1 cellular context compared by ENCODE assay signal in genomic region chr5:138275379-138275782, GRCh38.
TF ChIP-seq lines count a peak whose summit lies in the region.

No MANE protein-coding gene starts in this region.

TF ChIP-seq in HEK293, 187 proteins besides CTCF, POLR2A, EP300 and RAD21 (continued from another document and continues in another):
- TF ChIP-seq ZFP3 (tag by site-specific recombination; IDR thresholded peaks at IDR 0.05; ENCODE audit: low read depth) (0 out of 2 replicates have a peak, but pooled peaks have one; percentile 25), ZNF610 (tag by site-specific recombination; IDR thresholded peaks at IDR 0.05; ENCODE audit: borderline replicate concordance) (peak; percentile 74; the same call in 1 of the 2 replicates), ZBTB1 (tag by site-specific recombination; IDR thresholded peaks at IDR 0.05) (no peak), ZBTB48 (tag by site-specific recombination; IDR thresholded peaks at IDR 0.05) (no peak), ZNF37A (tag by site-specific recombination; IDR thresholded peaks at IDR 0.05) (no peak), ZNF140 (tag by site-specific recombination; IDR thresholded peaks at IDR 0.05) (no peak), ZNF366 (tag by site-specific recombination; conservative IDR thresholded peaks at IDR 0.05) (peak; percentile 56; the same call in 1 of the 2 replicates), PRDM1 (tag by site-specific recombination; IDR thresholded peaks at IDR 0.05) (no peak), SALL2 (tag by site-specific recombination; IDR thresholded peaks at IDR 0.05; ENCODE audit: borderline replicate concordance) (no peak), ZNF585B (tag by site-specific recombination; IDR thresholded peaks at IDR 0.05) (no peak), KLF16 (tag by site-specific recombination; IDR thresholded peaks at IDR 0.05) (0 out of 2 replicates have a peak, but pooled peaks have one; percentile 56), ZNF157 (tag by site-specific recombination; IDR thresholded peaks at IDR 0.05) (no peak), ZSCAN5A (tag by site-specific recombination; IDR thresholded peaks at IDR 0.05) (no peak), ZNF184 (tag by site-specific recombination; IDR thresholded peaks at IDR 0.05) (no peak), ZNF549 (tag by site-specific recombination; IDR thresholded peaks at IDR 0.05) (no peak), ZNF654 (tag by site-specific recombination; IDR thresholded peaks at IDR 0.05; ENCODE audit: low read depth) (no peak), ZNF548 (tag by site-specific recombination; IDR thresholded peaks at IDR 0.05) (no peak), ZNF621 (tag by site-specific recombination; IDR thresholded peaks at IDR 0.05) (no peak), ZNF558 (tag by site-specific recombination; IDR thresholded peaks at IDR 0.05) (peak; percentile 68; the same call in 1 of the 2 replicates), ZNF596 (tag by site-specific recombination; IDR thresholded peaks at IDR 0.05) (peak; percentile 87), ZNF19 (tag by site-specific recombination; IDR thresholded peaks at IDR 0.05; ENCODE audit: low read depth) (no peak), ZNF354C (tag by site-specific recombination; IDR thresholded peaks at IDR 0.05; ENCODE audit: borderline replicate concordance, low read depth) (no peak), OSR2 (tag by site-specific recombination; IDR thresholded peaks at IDR 0.05) (peak; percentile 97), ZNF155 (tag by site-specific recombination; IDR thresholded peaks at IDR 0.05) (no peak), ZBTB6 (tag by site-specific recombination; IDR thresholded peaks at IDR 0.05) (no peak), ZSCAN16 (tag by site-specific recombination; IDR thresholded peaks at IDR 0.05) (no peak), ZFHX2 (tag by site-specific recombination; conservative IDR thresholded peaks at IDR 0.05) (no peak), ZNF350 (tag by site-specific recombination; IDR thresholded peaks at IDR 0.05) (no peak), ZNF132 (tag by site-specific recombination; IDR thresholded peaks at IDR 0.05; ENCODE audit: borderline replicate concordance) (no peak), ZBTB8A (tag by site-specific recombination; IDR thresholded peaks at IDR 0.05) (peak; percentile 90), SP7 (tag by site-specific recombination; IDR thresholded peaks at IDR 0.05) (peak; percentile 82), ZNF600 (tag by site-specific recombination; IDR thresholded peaks at IDR 0.05) (peak; percentile 40), ZNF324 (tag by site-specific recombination; IDR thresholded peaks at IDR 0.05) (0 out of 2 replicates have a peak, but pooled peaks have one; percentile 65), ZNF214 (tag by site-specific recombination; IDR thresholded peaks at IDR 0.05; ENCODE audit: borderline replicate concordance) (no peak), ZNF777 (tag by site-specific recombination; IDR thresholded peaks at IDR 0.05; ENCODE audit: borderline replicate concordance) (no peak), ZNF394 (tag by site-specific recombination; IDR thresholded peaks at IDR 0.05; ENCODE audit: borderline replicate concordance) (no peak), ZNF707 (tag by site-specific recombination; IDR thresholded peaks at IDR 0.05) (no peak), ZNF544 (tag by site-specific recombination; IDR thresholded peaks at IDR 0.05) (no peak), KLF7 (tag by site-specific recombination; IDR thresholded peaks at IDR 0.05; ENCODE audit: borderline replicate concordance) (peak; percentile 69; the same call in 1 of the 2 replicates), ZNF791 (tag by site-specific recombination; IDR thresholded peaks at IDR 0.05) (no peak), ZNF501 (tag by site-specific recombination; IDR thresholded peaks at IDR 0.05) (no peak), ZNF510 (tag by site-specific recombination; IDR thresholded peaks at IDR 0.05; ENCODE audit: insufficient replicate concordance) (no peak), ZBTB11 (tag by site-specific recombination; conservative IDR thresholded peaks at IDR 0.05; ENCODE audit: low read depth) (no peak)
- TF ChIP-seq, protein P1, sequence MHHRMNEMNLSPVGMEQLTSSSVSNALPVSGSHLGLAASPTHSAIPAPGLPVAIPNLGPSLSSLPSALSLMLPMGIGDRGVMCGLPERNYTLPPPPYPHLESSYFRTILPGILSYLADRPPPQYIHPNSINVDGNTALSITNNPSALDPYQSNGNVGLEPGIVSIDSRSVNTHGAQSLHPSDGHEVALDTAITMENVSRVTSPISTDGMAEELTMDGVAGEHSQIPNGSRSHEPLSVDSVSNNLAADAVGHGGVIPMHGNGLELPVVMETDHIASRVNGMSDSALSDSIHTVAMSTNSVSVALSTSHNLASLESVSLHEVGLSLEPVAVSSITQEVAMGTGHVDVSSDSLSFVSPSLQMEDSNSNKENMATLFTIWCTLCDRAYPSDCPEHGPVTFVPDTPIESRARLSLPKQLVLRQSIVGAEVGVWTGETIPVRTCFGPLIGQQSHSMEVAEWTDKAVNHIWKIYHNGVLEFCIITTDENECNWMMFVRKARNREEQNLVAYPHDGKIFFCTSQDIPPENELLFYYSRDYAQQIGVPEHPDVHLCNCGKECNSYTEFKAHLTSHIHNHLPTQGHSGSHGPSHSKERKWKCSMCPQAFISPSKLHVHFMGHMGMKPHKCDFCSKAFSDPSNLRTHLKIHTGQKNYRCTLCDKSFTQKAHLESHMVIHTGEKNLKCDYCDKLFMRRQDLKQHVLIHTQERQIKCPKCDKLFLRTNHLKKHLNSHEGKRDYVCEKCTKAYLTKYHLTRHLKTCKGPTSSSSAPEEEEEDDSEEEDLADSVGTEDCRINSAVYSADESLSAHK (tag by site-specific recombination; IDR thresholded peaks at IDR 0.05) = peak; percentile 90
- TF ChIP-seq, protein P2, sequence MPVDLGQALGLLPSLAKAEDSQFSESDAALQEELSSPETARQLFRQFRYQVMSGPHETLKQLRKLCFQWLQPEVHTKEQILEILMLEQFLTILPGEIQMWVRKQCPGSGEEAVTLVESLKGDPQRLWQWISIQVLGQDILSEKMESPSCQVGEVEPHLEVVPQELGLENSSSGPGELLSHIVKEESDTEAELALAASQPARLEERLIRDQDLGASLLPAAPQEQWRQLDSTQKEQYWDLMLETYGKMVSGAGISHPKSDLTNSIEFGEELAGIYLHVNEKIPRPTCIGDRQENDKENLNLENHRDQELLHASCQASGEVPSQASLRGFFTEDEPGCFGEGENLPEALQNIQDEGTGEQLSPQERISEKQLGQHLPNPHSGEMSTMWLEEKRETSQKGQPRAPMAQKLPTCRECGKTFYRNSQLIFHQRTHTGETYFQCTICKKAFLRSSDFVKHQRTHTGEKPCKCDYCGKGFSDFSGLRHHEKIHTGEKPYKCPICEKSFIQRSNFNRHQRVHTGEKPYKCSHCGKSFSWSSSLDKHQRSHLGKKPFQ (tag by site-specific recombination; IDR thresholded peaks at IDR 0.05) = peak; percentile 81
- TF ChIP-seq, protein P3, sequence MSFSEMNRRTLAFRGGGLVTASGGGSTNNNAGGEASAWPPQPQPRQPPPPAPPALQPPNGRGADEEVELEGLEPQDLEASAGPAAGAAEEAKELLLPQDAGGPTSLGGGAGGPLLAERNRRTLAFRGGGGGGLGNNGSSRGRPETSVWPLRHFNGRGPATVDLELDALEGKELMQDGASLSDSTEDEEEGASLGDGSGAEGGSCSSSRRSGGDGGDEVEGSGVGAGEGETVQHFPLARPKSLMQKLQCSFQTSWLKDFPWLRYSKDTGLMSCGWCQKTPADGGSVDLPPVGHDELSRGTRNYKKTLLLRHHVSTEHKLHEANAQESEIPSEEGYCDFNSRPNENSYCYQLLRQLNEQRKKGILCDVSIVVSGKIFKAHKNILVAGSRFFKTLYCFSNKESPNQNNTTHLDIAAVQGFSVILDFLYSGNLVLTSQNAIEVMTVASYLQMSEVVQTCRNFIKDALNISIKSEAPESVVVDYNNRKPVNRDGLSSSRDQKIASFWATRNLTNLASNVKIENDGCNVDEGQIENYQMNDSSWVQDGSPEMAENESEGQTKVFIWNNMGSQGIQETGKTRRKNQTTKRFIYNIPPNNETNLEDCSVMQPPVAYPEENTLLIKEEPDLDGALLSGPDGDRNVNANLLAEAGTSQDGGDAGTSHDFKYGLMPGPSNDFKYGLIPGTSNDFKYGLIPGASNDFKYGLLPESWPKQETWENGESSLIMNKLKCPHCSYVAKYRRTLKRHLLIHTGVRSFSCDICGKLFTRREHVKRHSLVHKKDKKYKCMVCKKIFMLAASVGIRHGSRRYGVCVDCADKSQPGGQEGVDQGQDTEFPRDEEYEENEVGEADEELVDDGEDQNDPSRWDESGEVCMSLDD (tag by site-specific recombination; IDR thresholded peaks at IDR 0.05) = no peak
- TF ChIP-seq, protein P4, sequence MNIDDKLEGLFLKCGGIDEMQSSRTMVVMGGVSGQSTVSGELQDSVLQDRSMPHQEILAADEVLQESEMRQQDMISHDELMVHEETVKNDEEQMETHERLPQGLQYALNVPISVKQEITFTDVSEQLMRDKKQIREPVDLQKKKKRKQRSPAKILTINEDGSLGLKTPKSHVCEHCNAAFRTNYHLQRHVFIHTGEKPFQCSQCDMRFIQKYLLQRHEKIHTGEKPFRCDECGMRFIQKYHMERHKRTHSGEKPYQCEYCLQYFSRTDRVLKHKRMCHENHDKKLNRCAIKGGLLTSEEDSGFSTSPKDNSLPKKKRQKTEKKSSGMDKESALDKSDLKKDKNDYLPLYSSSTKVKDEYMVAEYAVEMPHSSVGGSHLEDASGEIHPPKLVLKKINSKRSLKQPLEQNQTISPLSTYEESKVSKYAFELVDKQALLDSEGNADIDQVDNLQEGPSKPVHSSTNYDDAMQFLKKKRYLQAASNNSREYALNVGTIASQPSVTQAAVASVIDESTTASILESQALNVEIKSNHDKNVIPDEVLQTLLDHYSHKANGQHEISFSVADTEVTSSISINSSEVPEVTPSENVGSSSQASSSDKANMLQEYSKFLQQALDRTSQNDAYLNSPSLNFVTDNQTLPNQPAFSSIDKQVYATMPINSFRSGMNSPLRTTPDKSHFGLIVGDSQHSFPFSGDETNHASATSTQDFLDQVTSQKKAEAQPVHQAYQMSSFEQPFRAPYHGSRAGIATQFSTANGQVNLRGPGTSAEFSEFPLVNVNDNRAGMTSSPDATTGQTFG (tag by site-specific recombination; IDR thresholded peaks at IDR 0.05; ENCODE audit: borderline replicate concordance) = no peak
- TF ChIP-seq, protein P5, sequence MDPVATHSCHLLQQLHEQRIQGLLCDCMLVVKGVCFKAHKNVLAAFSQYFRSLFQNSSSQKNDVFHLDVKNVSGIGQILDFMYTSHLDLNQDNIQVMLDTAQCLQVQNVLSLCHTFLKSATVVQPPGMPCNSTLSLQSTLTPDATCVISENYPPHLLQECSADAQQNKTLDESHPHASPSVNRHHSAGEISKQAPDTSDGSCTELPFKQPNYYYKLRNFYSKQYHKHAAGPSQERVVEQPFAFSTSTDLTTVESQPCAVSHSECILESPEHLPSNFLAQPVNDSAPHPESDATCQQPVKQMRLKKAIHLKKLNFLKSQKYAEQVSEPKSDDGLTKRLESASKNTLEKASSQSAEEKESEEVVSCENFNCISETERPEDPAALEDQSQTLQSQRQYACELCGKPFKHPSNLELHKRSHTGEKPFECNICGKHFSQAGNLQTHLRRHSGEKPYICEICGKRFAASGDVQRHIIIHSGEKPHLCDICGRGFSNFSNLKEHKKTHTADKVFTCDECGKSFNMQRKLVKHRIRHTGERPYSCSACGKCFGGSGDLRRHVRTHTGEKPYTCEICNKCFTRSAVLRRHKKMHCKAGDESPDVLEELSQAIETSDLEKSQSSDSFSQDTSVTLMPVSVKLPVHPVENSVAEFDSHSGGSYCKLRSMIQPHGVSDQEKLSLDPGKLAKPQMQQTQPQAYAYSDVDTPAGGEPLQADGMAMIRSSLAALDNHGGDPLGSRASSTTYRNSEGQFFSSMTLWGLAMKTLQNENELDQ (tag by site-specific recombination; IDR thresholded peaks at IDR 0.05; ENCODE audit: low read depth) = no peak
